Comparison of ENCODE assay signal across 19 cellular contexts in genomic region chr1:90220496-90220895, GRCh38.
"Had no signal": no experiment of that assay in that cellular context is flagged by ENCODE, and none has a peak within 500 bp of the region (broad histone marks: within the 10 kb centered on the region; RNA-seq: fewer than 3 reads in every experiment).

No MANE protein-coding gene starts in this region.

- H3K9me3 ChIP-seq: upper lobe of right lung had no signal

- H3K4me3 ChIP-seq: body of pancreas, upper lobe of right lung had no signal

- H3K4me3 Mint-ChIP-seq: activated CD4-positive, alpha-beta T cell treated with anti-CD3 and anti-CD28 coated beads, Interleukin-2, amount 10 ng/mL, durations not matched to agents 24 days and 14 days; activated CD8-positive, alpha-beta T cell treated with anti-CD3 and anti-CD28 coated beads for 36 hours; activated naive CD8-positive, alpha-beta T cell treated with anti-CD3 and anti-CD28 coated beads, Interleukin-2, amount 10 ng/mL, durations not matched to agents 7 days and 5 days; activated T-helper 17 cell treated with anti-CD3 and anti-CD28 coated beads, Interleukin-2, amount 50 U/mL, for 72 hours; immature natural killer cell; memory B cell; naive thymus-derived CD8-positive, alpha-beta T cell; stimulated activated naive CD8-positive, alpha-beta T cell treated with anti-CD3 and anti-CD28 coated beads, Interleukin-15, amount 100 ng/mL, for 72 hours had no signal

- H3K27ac Mint-ChIP-seq: activated CD4-positive, alpha-beta T cell treated with anti-CD3 and anti-CD28 coated beads, Interleukin-2, amount 10 ng/mL, durations not matched to agents 24 days and 14 days; activated CD8-positive, alpha-beta T cell treated with anti-CD3 and anti-CD28 coated beads for 36 hours; activated naive CD8-positive, alpha-beta T cell treated with anti-CD3 and anti-CD28 coated beads, Interleukin-2, amount 10 ng/mL, durations not matched to agents 7 days and 5 days; activated T-helper 17 cell treated with anti-CD3 and anti-CD28 coated beads, Interleukin-2, amount 50 U/mL, for 72 hours; immature natural killer cell; memory B cell; naive thymus-derived CD8-positive, alpha-beta T cell; stimulated activated naive CD8-positive, alpha-beta T cell treated with anti-CD3 and anti-CD28 coated beads, Interleukin-15, amount 100 ng/mL, for 72 hours had no signal

- ATAC-seq: activated CD8-positive, alpha-beta T cell treated with anti-CD3 and anti-CD28 coated beads for 36 hours; activated T-helper 17 cell treated with anti-CD3 and anti-CD28 coated beads, Interleukin-2, amount 50 U/mL, for 72 hours; body of pancreas; left ventricle myocardium superior; naive thymus-derived CD8-positive, alpha-beta T cell; stimulated activated naive CD8-positive, alpha-beta T cell treated with anti-CD3 and anti-CD28 coated beads, Interleukin-15, amount 100 ng/mL, for 72 hours; upper lobe of right lung had no signal

- DNase-seq: activated CD4-positive, alpha-beta T cell treated with anti-CD3 and anti-CD28 coated beads, Interleukin-2, amount 10 ng/mL, durations not matched to agents 24 days and 14 days; activated CD8-positive, alpha-beta T cell treated with anti-CD3 and anti-CD28 coated beads for 36 hours; activated naive CD4-positive, alpha-beta T cell treated with Interleukin-2 at 50 U/mL for 16 hours; activated naive CD8-positive, alpha-beta T cell treated with anti-CD3 and anti-CD28 coated beads, Interleukin-2, amount 10 ng/mL, durations not matched to agents 7 days and 5 days; activated T-cell treated with anti-CD3 and anti-CD28 coated beads, Interleukin-2, amount 50 U/mL, for 1 hour; amygdala; body of pancreas; immature natural killer cell; kidney glomerular epithelial cell; left ventricle myocardium superior; naive thymus-derived CD8-positive, alpha-beta T cell; occipital lobe; posterior cingulate gyrus; stimulated activated naive CD8-positive, alpha-beta T cell treated with anti-CD3 and anti-CD28 coated beads, Interleukin-15, amount 100 ng/mL, for 72 hours; T-helper 1 cell; T1000; upper lobe of right lung had no signal

- H3K27ac ChIP-seq: body of pancreas, upper lobe of right lung had no signal

- H3K36me3 Mint-ChIP-seq: activated naive CD8-positive, alpha-beta T cell treated with anti-CD3 and anti-CD28 coated beads, Interleukin-2, amount 10 ng/mL, durations not matched to agents 7 days and 5 days; immature natural killer cell had no signal

- H3K27me3 ChIP-seq: body of pancreas, upper lobe of right lung had no signal

- H3K9me3 Mint-ChIP-seq: activated naive CD8-positive, alpha-beta T cell treated with anti-CD3 and anti-CD28 coated beads, Interleukin-2, amount 10 ng/mL, durations not matched to agents 7 days and 5 days had no signal

- H3K4me1 Mint-ChIP-seq: activated CD4-positive, alpha-beta T cell treated with anti-CD3 and anti-CD28 coated beads, Interleukin-2, amount 10 ng/mL, durations not matched to agents 24 days and 14 days; activated naive CD8-positive, alpha-beta T cell treated with anti-CD3 and anti-CD28 coated beads, Interleukin-2, amount 10 ng/mL, durations not matched to agents 7 days and 5 days; activated T-helper 17 cell treated with anti-CD3 and anti-CD28 coated beads, Interleukin-2, amount 50 U/mL, for 72 hours; immature natural killer cell; memory B cell; naive thymus-derived CD8-positive, alpha-beta T cell; stimulated activated naive CD8-positive, alpha-beta T cell treated with anti-CD3 and anti-CD28 coated beads, Interleukin-15, amount 100 ng/mL, for 72 hours had no signal

- H3K36me3 ChIP-seq: upper lobe of right lung had no signal

- H3K27me3 Mint-ChIP-seq: activated CD4-positive, alpha-beta T cell treated with anti-CD3 and anti-CD28 coated beads, Interleukin-2, amount 10 ng/mL, durations not matched to agents 24 days and 14 days; stimulated activated naive CD8-positive, alpha-beta T cell treated with anti-CD3 and anti-CD28 coated beads, Interleukin-15, amount 100 ng/mL, for 72 hours had no signal

- H3K4me1 ChIP-seq: body of pancreas, upper lobe of right lung had no signal
